Comparison of ENCODE assay signal across 1 cellular context in the genomic region with DNA sequence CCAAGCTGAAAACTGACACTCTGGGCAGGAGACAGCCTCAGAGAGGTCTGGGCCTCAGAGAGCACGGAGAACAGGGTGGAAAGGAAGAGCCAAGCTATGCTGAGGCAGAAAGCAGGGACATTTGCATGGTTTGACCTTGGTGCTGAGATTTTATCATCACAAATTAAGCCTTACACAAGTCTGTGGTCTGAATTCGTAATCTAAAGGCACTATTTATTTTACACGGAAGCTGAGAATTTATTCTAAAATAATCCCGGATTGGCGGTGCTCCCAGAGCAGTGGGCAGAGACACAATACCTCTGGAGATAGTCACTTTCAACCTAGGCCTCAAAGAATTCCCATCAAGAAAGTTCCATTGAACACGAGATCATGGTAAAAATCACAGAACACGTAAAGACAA.
A peak's percentile ranks its signal among the peaks of the same experiment; 100 is the strongest.
TF ChIP-seq lines count a peak whose summit lies in the region.

No MANE protein-coding gene starts in this region.

TF ChIP-seq in HepG2, 621 proteins besides CTCF, POLR2A, EP300 and RAD21:
- TF ChIP-seq, protein P1, sequence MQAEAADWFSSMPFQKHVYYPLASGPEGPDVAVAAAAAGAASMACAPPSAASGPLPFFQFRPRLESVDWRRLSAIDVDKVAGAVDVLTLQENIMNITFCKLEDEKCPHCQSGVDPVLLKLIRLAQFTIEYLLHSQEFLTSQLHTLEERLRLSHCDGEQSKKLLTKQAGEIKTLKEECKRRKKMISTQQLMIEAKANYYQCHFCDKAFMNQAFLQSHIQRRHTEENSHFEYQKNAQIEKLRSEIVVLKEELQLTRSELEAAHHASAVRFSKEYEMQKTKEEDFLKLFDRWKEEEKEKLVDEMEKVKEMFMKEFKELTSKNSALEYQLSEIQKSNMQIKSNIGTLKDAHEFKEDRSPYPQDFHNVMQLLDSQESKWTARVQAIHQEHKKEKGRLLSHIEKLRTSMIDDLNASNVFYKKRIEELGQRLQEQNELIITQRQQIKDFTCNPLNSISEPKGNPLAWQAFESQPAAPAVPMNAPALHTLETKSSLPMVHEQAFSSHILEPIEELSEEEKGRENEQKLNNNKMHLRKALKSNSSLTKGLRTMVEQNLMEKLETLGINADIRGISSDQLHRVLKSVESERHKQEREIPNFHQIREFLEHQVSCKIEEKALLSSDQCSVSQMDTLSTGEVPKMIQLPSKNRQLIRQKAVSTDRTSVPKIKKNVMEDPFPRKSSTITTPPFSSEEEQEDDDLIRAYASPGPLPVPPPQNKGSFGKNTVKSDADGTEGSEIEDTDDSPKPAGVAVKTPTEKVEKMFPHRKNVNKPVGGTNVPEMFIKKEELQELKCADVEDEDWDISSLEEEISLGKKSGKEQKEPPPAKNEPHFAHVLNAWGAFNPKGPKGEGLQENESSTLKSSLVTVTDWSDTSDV (CRISPR knock-in tag; IDR thresholded peaks at IDR 0.05), result no peak
- TF ChIP-seq ZNF224 (CRISPR knock-in tag; IDR thresholded peaks at IDR 0.05) (no peak), ZNF263 (CRISPR knock-in tag; IDR thresholded peaks at IDR 0.05) (0 out of 2 replicates have a peak, but pooled peaks have one; percentile 18), TMF1 (CRISPR knock-in tag; IDR thresholded peaks at IDR 0.05; ENCODE audit: low read depth) (no peak), SIX4 (CRISPR knock-in tag; IDR thresholded peaks at IDR 0.05) (no peak), ZSCAN31 (CRISPR knock-in tag; IDR thresholded peaks at IDR 0.05; ENCODE audit: low read depth) (no peak)
- TF ChIP-seq, protein P2, sequence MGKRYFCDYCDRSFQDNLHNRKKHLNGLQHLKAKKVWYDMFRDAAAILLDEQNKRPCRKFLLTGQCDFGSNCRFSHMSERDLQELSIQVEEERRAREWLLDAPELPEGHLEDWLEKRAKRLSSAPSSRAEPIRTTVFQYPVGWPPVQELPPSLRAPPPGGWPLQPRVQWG (CRISPR knock-in tag; IDR thresholded peaks at IDR 0.05; ENCODE audit: borderline replicate concordance, low read depth), result no peak
- TF ChIP-seq, protein P3, sequence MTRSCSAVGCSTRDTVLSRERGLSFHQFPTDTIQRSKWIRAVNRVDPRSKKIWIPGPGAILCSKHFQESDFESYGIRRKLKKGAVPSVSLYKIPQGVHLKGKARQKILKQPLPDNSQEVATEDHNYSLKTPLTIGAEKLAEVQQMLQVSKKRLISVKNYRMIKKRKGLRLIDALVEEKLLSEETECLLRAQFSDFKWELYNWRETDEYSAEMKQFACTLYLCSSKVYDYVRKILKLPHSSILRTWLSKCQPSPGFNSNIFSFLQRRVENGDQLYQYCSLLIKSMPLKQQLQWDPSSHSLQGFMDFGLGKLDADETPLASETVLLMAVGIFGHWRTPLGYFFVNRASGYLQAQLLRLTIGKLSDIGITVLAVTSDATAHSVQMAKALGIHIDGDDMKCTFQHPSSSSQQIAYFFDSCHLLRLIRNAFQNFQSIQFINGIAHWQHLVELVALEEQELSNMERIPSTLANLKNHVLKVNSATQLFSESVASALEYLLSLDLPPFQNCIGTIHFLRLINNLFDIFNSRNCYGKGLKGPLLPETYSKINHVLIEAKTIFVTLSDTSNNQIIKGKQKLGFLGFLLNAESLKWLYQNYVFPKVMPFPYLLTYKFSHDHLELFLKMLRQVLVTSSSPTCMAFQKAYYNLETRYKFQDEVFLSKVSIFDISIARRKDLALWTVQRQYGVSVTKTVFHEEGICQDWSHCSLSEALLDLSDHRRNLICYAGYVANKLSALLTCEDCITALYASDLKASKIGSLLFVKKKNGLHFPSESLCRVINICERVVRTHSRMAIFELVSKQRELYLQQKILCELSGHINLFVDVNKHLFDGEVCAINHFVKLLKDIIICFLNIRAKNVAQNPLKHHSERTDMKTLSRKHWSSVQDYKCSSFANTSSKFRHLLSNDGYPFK (CRISPR knock-in tag; IDR thresholded peaks at IDR 0.05; ENCODE audit: borderline replicate concordance), result no peak
- TF ChIP-seq, protein P4, sequence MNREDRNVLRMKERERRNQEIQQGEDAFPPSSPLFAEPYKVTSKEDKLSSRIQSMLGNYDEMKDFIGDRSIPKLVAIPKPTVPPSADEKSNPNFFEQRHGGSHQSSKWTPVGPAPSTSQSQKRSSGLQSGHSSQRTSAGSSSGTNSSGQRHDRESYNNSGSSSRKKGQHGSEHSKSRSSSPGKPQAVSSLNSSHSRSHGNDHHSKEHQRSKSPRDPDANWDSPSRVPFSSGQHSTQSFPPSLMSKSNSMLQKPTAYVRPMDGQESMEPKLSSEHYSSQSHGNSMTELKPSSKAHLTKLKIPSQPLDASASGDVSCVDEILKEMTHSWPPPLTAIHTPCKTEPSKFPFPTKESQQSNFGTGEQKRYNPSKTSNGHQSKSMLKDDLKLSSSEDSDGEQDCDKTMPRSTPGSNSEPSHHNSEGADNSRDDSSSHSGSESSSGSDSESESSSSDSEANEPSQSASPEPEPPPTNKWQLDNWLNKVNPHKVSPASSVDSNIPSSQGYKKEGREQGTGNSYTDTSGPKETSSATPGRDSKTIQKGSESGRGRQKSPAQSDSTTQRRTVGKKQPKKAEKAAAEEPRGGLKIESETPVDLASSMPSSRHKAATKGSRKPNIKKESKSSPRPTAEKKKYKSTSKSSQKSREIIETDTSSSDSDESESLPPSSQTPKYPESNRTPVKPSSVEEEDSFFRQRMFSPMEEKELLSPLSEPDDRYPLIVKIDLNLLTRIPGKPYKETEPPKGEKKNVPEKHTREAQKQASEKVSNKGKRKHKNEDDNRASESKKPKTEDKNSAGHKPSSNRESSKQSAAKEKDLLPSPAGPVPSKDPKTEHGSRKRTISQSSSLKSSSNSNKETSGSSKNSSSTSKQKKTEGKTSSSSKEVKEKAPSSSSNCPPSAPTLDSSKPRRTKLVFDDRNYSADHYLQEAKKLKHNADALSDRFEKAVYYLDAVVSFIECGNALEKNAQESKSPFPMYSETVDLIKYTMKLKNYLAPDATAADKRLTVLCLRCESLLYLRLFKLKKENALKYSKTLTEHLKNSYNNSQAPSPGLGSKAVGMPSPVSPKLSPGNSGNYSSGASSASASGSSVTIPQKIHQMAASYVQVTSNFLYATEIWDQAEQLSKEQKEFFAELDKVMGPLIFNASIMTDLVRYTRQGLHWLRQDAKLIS (CRISPR knock-in tag; IDR thresholded peaks at IDR 0.05), result no peak
